ENCODE assay signal across 23 cellular contexts in genomic region chr13:91014696-91015095, GRCh38.
DNase-seq lines count a peak whose midpoint lies in the region; ATAC-seq and TF ChIP-seq lines count a peak whose summit lies in the region.
"Had no signal": no experiment of that assay in that cellular context is flagged by ENCODE, and none has a peak within 500 bp of the region (broad histone marks: within the 10 kb centered on the region; RNA-seq: fewer than 3 reads in every experiment).

No MANE protein-coding gene starts in this region.

- H3K4me3 ChIP-seq in fibroblast of villous mesenchyme (ENCODE audit: low read depth, low read length) (no peak overlapping the region), retinal pigment epithelial cell (ENCODE audit: low read length) (no peak overlapping the region)
- H3K4me3 ChIP-seq: GM23338, HAP-1, MG63 had no signal

- no peak for ATAC-seq in HG03280 (IDR thresholded peaks at IDR 0.05; ENCODE audit: unreplicated experiment)
- ATAC-seq: GM23338, PC-3 had no signal

- DNase-seq in COLO829 (ENCODE audit: low spot score) (peak; percentile 71), amniotic epithelial cell (ENCODE audit: low read depth) (peak; percentile 55), fibroblast of villous mesenchyme (ENCODE audit: low read depth) (peak; percentile 4), retinal pigment epithelial cell (ENCODE audit: low read depth) (peak; percentile 39), AG20443 (ENCODE audit: low spot score) (no peak)
- DNase-seq in stimulated activated CD4-positive, alpha-beta T cell treated with anti-CD3 and anti-CD28 coated beads, Interleukin-12 subunit alpha, Interleukin-12 subunit beta, amount 100 ng/mL, for 4 hours = no peak
- DNase-seq: 8988T; ACHN; CD4-positive, CD25-positive, alpha-beta regulatory T cell; HFFc6; KBM-7; MG63; NCI-H1105 treated with DMSO at 0.1 percent for 48 hours; NCI-H146; NCI-H1930; NCI-H2107; NCI-H446; NCI-H526; NK-92 treated with Interleukin-12 subunit alpha and Interleukin-12 subunit beta, amount 100 ng/mL, for 24 hours; PC-3 had no signal

- no peak for TF ChIP-seq CTCF in fibroblast of villous mesenchyme (IDR thresholded peaks at IDR 0.05; ENCODE audit: insufficient read depth, low read depth, low read length)
- no peak for TF ChIP-seq CTCF in retinal pigment epithelial cell (conservative IDR thresholded peaks at IDR 0.05; ENCODE audit: low read depth, low read length)

Comparison
In these comparisons a context has a peak if more than half of its experiments do, and no peak if none do; other contexts are left out.
1. DNase-seq: peak in COLO829 (single experiment), amniotic epithelial cell (single experiment), fibroblast of villous mesenchyme (single experiment) and retinal pigment epithelial cell (single experiment); none in AG20443 (single experiment) and stimulated activated CD4-positive, alpha-beta T cell treated with anti-CD3 and anti-CD28 coated beads, Interleukin-12 subunit alpha, Interleukin-12 subunit beta, amount 100 ng/mL, for 4 hours (single experiment).